4 cellular contexts compared by ENCODE assay signal in genomic region chr5:146866263-146866662, GRCh38. TPM values are rescaled to one million over a fixed set of nuclear protein-coding genes. Genes with fewer than 3 reads are reported as not detected.
"Had no signal": no experiment of that assay in that cellular context is flagged by ENCODE, and none has a peak within 500 bp of the region (broad histone marks: within the 10 kb centered on the region; RNA-seq: fewer than 3 reads in every experiment).

No MANE protein-coding gene starts in this region.

- DNase-seq: GDM1, GF-D8 had no signal

- ATAC-seq: GM12878 had no signal

- H3K4me3 ChIP-seq: GM12878 had no signal

RNA-seq across cellular contexts. Expression of gene PPP2R2B, which starts 12.3 kb away (rescaled TPM):
- total RNA-seq: G401, GM12878 had no signal
